Comparison of ENCODE assay signal across 19 cellular contexts in the genomic region with DNA sequence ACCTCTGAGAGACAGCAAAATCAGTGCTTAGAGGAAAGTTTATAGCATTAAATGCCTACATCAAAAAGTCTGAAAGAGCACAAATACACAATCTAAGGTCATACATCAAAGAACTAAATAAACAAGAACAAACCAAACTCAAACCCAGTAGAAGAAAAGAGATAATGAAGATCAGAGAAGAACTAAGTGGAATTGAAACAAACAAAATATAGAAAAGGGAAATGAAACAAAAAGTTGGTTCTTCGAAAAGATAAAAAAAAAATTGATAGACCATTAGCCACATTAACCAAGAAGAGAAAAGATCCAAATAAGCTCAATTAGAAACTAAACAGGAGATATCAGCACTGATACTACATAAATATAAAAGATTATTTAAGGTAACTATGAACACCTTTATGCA.
"Had no signal": no experiment of that assay in that cellular context is flagged by ENCODE, and none has a peak within 500 bp of the region (broad histone marks: within the 10 kb centered on the region; RNA-seq: fewer than 3 reads in every experiment).

No MANE protein-coding gene starts in this region.

- H3K27me3 ChIP-seq: dorsolateral prefrontal cortex, heart left ventricle, spleen had no signal

- H3K27ac ChIP-seq: dorsolateral prefrontal cortex, heart left ventricle, spleen had no signal

- H3K4me1 ChIP-seq: heart left ventricle, spleen had no signal

- H3K36me3 ChIP-seq: heart left ventricle, spleen had no signal

- ATAC-seq: heart left ventricle; left lobe of liver; naive thymus-derived CD4-positive, alpha-beta T cell; sciatic nerve; stimulated activated naive B cell treated with anti-CD40 and anti-IgM and Interleukin-4, amounts not matched to agents 10 μg/mL and 1 μg/mL and 100 μg/mL, for 72 hours had no signal

- H3K27me3 Mint-ChIP-seq: stimulated activated naive B cell treated with anti-CD40 and anti-IgM and Interleukin-4, amounts not matched to agents 10 μg/mL and 1 μg/mL and 100 μg/mL, for 72 hours had no signal

- H3K36me3 Mint-ChIP-seq: stimulated activated naive B cell treated with anti-CD40 and anti-IgM and Interleukin-4, amounts not matched to agents 10 μg/mL and 1 μg/mL and 100 μg/mL, for 72 hours had no signal

- DNase-seq: cortex of kidney; dorsolateral prefrontal cortex; effector CD8-positive, alpha-beta T cell; foreskin melanocyte; heart left ventricle; hypothalamus; islet precursor cell; mammary epithelial cell; naive thymus-derived CD4-positive, alpha-beta T cell; nephron progenitor cell; posterior cingulate gyrus; spleen; stimulated activated CD4-positive, alpha-beta T cell treated with anti-CD3 and anti-CD28 coated beads, Interleukin-15, amount 100 ng/mL, for 24 hours; stimulated activated CD4-positive, alpha-beta T cell treated with anti-CD3 and anti-CD28 coated beads, Interleukin-1b, Interleukin-23, amount 100 ng/mL, for 48 hours; stimulated activated CD4-positive, alpha-beta T cell treated with anti-CD3 and anti-CD28 coated beads, Interleukin-4, amount 100 ng/mL, for 4 hours; stimulated activated naive B cell treated with anti-CD40 and anti-IgM and Interleukin-4, amounts not matched to agents 10 μg/mL and 1 μg/mL and 100 μg/mL, for 72 hours; trophoblast cell had no signal

- H3K4me3 ChIP-seq: dorsolateral prefrontal cortex, heart left ventricle, spleen had no signal

- H3K4me3 Mint-ChIP-seq: naive thymus-derived CD4-positive, alpha-beta T cell; nephron progenitor cell; stimulated activated naive B cell treated with anti-CD40 and anti-IgM and Interleukin-4, amounts not matched to agents 10 μg/mL and 1 μg/mL and 100 μg/mL, for 72 hours had no signal

- H3K27ac Mint-ChIP-seq: naive thymus-derived CD4-positive, alpha-beta T cell; nephron progenitor cell; stimulated activated naive B cell treated with anti-CD40 and anti-IgM and Interleukin-4, amounts not matched to agents 10 μg/mL and 1 μg/mL and 100 μg/mL, for 72 hours had no signal

- H3K4me1 Mint-ChIP-seq: naive thymus-derived CD4-positive, alpha-beta T cell; nephron progenitor cell had no signal
